Comparison of ENCODE assay signal across 1 cellular context in the genomic region with DNA sequence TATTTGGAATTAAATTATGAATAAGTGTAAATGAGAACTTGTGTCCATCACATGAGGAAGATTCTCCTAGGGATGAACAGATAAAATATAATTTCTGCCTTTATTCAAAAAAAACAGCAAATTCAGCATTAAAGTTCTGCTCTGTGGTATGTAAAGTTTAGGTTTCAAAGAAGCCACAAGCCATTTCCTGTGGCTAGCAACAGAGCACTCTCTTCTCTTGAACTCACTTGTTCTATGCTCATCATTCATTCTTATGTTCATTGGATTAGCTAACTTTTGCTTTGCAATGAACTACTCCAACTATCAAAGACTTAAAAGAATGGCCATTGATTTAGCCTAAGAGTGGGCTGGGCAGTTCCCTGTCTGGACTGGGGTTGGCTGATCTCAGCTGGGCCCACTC.
A peak's percentile ranks its signal among the peaks of the same experiment; 100 is the strongest.
TF ChIP-seq lines count a peak whose summit lies in the region.

No MANE protein-coding gene starts in this region.

TF ChIP-seq in HepG2, 621 proteins besides CTCF, POLR2A, EP300 and RAD21 (continued from another document):
- TF ChIP-seq MAFK (conservative IDR thresholded peaks at IDR 0.05 in 1 of 2, IDR thresholded peaks at IDR 0.05 in 1 of 2; ENCODE audit: low read length in 2 of 2): peak; percentile 80 to 85
